In genomic region chr1:27388337-27389005, GRCh38 we compare ENCODE assay signal across 8 cellular contexts. TPM values are rescaled to one million over a fixed set of nuclear protein-coding genes. Genes with fewer than 3 reads are reported as not detected.
A peak's percentile ranks its signal among the peaks of the same experiment; 100 is the strongest.
DNase-seq lines count a peak whose midpoint lies in the region; ATAC-seq and TF ChIP-seq lines count a peak whose summit lies in the region.

No MANE protein-coding gene starts in this region.

- no peak overlapping the region for H3K4me2 ChIP-seq in osteoblast (ENCODE audit: insufficient read depth, low read length)

- BruUV-seq in A673 (replicated peaks; lab: Mats Ljungman, UMichigan), result no TSS peak

- H3K79me2 ChIP-seq in osteoblast (ENCODE audit: insufficient read depth, low read length), result peaks cover 10% of the 10 kb centered on the region

- no peak overlapping the region for H2AFZ ChIP-seq in osteoblast (ENCODE audit: low read length)

- 40 to 50% methylated on average over 5 of the region's 5 CpGs for WGBS in upper lobe of left lung, 2 donors

- peak; percentile 37 for ATAC-seq in esophagus mucosa
- peak in 1 of 2 donors; percentile 41 for ATAC-seq in upper lobe of left lung (ENCODE audit: low FRiP score in 2 of 2)
- ATAC-seq in HG03520 (IDR thresholded peaks at IDR 0.05; ENCODE audit: unreplicated experiment), result no peak

- H3K27me3 ChIP-seq in A673 (replicated peaks; ENCODE audit: insufficient read depth, low read depth, low read length, poor library complexity), result no peaks in the 10 kb centered on the region
- peaks cover 3% of the 10 kb centered on the region for H3K27me3 ChIP-seq in osteoblast (ENCODE audit: insufficient read depth, low read length)
- H3K27me3 ChIP-seq in upper lobe of left lung, result no peaks in the 10 kb centered on the region

- TF ChIP-seq EP300 in upper lobe of left lung (IDR thresholded peaks at IDR 0.05), result no peak

- no peak overlapping the region for H3K27ac ChIP-seq in A673 (ENCODE audit: low read depth, low read length, poor library complexity, severe bottlenecking)
- H3K27ac ChIP-seq in osteoblast (ENCODE audit: low read depth, low read length), result no peak overlapping the region
- H3K27ac ChIP-seq in upper lobe of left lung, result peak overlapping the region in 3 of 4 donors; percentile 46 to 88 (median 81)

- DNase-seq in A673 (ENCODE audit: low spot score), result peak; percentile 50
- peak; percentile 23 for DNase-seq in NCI-H748 treated with DMSO at 0.1 percent for 48 hours (lab: John Stamatoyannopoulos, UW)
- DNase-seq in activated CD8-positive, alpha-beta memory T cell treated with anti-CD3 and anti-CD28 coated beads, Interleukin-2, amount 50 U/mL, for 4 hours, result peak; percentile 80
- DNase-seq in osteoblast (ENCODE audit: insufficient read length, low spot score, missing footprints), result peak; percentile 89
- peak in 1 of 2 donors; percentile 83 for DNase-seq in upper lobe of left lung

- H3K9me3 ChIP-seq in A673 (ENCODE audit: low read depth, low read length, poor library complexity, severe bottlenecking) (no peaks in the 10 kb centered on the region), osteoblast (ENCODE audit: low read depth, low read length) (no peaks in the 10 kb centered on the region), upper lobe of left lung (no peaks in the 10 kb centered on the region)

- TF ChIP-seq CTCF in A673 (conservative IDR thresholded peaks at IDR 0.05; ENCODE audit: low read depth, low read length), result peak; percentile 89
- TF ChIP-seq CTCF in GM12875 (IDR thresholded peaks at IDR 0.05; ENCODE audit: borderline replicate concordance, insufficient read depth, low read depth, low read length), result peak; percentile 88
- TF ChIP-seq CTCF in osteoblast (IDR thresholded peaks at IDR 0.05; ENCODE audit: extremely low read depth, low read depth, low read length), result peak; percentile 79
- peak; percentile 81 to 92 (median 88) for TF ChIP-seq CTCF in upper lobe of left lung (IDR thresholded peaks at IDR 0.05)

- no peaks in the 10 kb centered on the region for H4K20me1 ChIP-seq in osteoblast (ENCODE audit: insufficient read depth, low read length)

- no peak overlapping the region for H3K4me3 ChIP-seq in A673 (ENCODE audit: low read depth, low read length, poor library complexity, severe bottlenecking)
- no peak overlapping the region for H3K4me3 ChIP-seq in GM12875 (ENCODE audit: low read depth, low read length)
- no peak overlapping the region for H3K4me3 ChIP-seq in osteoblast (ENCODE audit: insufficient read depth, low read length)
- H3K4me3 ChIP-seq in upper lobe of left lung, result no peak overlapping the region

- H3K36me3 ChIP-seq in A673 (ENCODE audit: insufficient read depth, low read length, poor library complexity, severe bottlenecking) (no peaks in the 10 kb centered on the region), osteoblast (ENCODE audit: insufficient read depth, low read length) (no peaks in the 10 kb centered on the region), upper lobe of left lung (no peaks in the 10 kb centered on the region)

- POLR2A ChIA-PET in A673 (lab: Charles Lee; ENCODE audit: low non-redundant PET), result no interaction called here

- intact Hi-C loops in A673 (cut with micrococcal nuclease; ENCODE audit: unreplicated experiment), result loop anchor here (2.0 kb wide), 1 partner anchor 88 kb away; no protein-coding TSS in a partner anchor

- TF ChIP-seq POLR2A in upper lobe of left lung (IDR thresholded peaks at IDR 0.05), result no peak

- H3K4me1 ChIP-seq in A673 (ENCODE audit: insufficient read depth, low read length, poor library complexity, severe bottlenecking) (peaks cover 12% of the 10 kb centered on the region), osteoblast (ENCODE audit: insufficient read depth, low read length) (peaks cover 17% of the 10 kb centered on the region), upper lobe of left lung (peaks cover 22 to 31% (median 27%) of the 10 kb centered on the region in 4 donors)

- CTCF ChIA-PET in A673 (lab: Charles Lee), result interaction anchor here (1.5 kb wide), 1 partner anchor 344 kb away, joined by 6 read pairs; no protein-coding TSS in a partner anchor

RNA-seq across cellular contexts. Expression of gene GPR3, which starts 4.0 kb away (rescaled TPM):
- total RNA-seq in A673 (2021) (3.1 and 4.9 TPM in 2 replicates), esophagus mucosa (0.52 TPM), osteoblast (under 0.01 and 0.36 TPM in 2 replicates), upper lobe of left lung (1 to 10 TPM in 2 of 6 donors, under 1 TPM in 3, not detected in 1; 0.39 to 1.6 (median 0.76) TPM)

RNA-seq across cellular contexts. Expression of gene CD164L2, which starts 5.3 kb away (rescaled TPM):
- not detected in 2 replicates for total RNA-seq in A673 (2021)
- 12.2 TPM for total RNA-seq in esophagus mucosa
- not detected in 2 replicates for total RNA-seq in osteoblast
- total RNA-seq in upper lobe of left lung, result 10 to 100 TPM in 1 of 6 donors, 1 to 10 TPM in 5; 2.3 to 12.3 (median 5.5) TPM

RNA-seq across cellular contexts. Expression of gene FCN3, which starts 13.8 kb away (rescaled TPM):
- total RNA-seq in A673 (2021) (not detected in 2 replicates), esophagus mucosa (2.4 TPM), osteoblast (not detected in 2 replicates), upper lobe of left lung (1,000 to 10,000 TPM in 1 of 6 donors, 100 to 1,000 TPM in 5; 145 to 1,319 (median 555) TPM)

RNA-seq across cellular contexts. Expression of gene MAP3K6, which starts 21.7 kb away (rescaled TPM):
- total RNA-seq in A673 (2021) (2.4 and 2.9 TPM in 2 replicates), esophagus mucosa (76.3 TPM), osteoblast (25.7 and 29.8 TPM in 2 replicates), upper lobe of left lung (100 to 1,000 TPM in 4 of 6 donors, 10 to 100 TPM in 2; 36.6 to 302 (median 118) TPM)

RNA-seq across cellular contexts. Expression of gene SYTL1, which starts 46.6 kb away (rescaled TPM):
- total RNA-seq in A673 (2021) (2.1 and 3.6 TPM in 2 replicates), esophagus mucosa (113 TPM), osteoblast (under 0.01 TPM in 1 of 2 replicates, not detected in the other), upper lobe of left lung (10 to 100 TPM; 28.7 to 74.4 (median 44.1) TPM)

Comparison
In these comparisons a context has a peak if more than half of its experiments do, and no peak if none do; other contexts are left out.
1. H3K27ac ChIP-seq: peak in upper lobe of left lung (3 of 4); none in A673 (single experiment) and osteoblast (single experiment).
2. RNA of gene FCN3, which starts 13.8 kb away (total RNA-seq): 145 to 1,319 TPM in upper lobe of left lung; 2.4 TPM in esophagus mucosa (single experiment), not detected in A673 and not detected in osteoblast; every median in the first group is over 10 times any median in the second.
3. Peak in every context shown above with its lines, with median percentiles within 50 percentile points of each other: CTCF ChIP-seq.